ENCODE assay signal across 15 cellular contexts in the genomic region with DNA sequence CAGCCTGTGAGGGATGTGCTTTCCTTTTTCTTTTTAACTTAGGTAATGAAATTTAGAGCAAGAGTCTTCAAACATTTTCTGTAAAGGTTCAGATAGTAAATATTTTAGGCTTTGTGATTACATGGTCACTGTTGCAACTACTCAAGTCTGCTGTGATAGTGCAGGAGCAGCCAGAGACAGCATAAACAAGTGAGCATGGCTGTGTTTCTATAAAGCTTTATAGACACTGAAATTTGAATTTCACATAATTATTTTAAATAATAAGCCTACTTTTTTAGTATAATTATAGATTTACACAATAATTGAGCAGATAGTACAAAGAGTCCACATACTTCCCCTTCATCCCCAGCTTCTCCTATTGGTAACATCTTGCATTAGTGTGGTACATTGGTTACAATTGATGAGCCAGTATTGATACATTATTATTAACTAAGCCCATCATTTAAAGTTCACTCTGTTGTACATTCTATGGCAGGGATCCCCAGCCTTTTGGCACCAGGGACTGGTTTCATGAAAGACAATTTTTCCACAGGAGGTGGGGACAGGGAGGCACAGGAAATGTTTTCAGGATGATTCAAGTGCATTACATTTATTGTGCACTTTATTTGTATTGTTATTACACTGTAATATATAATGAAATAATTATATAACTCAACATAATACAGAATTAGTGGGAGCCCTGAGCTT. TPM values are rescaled to one million over a fixed set of nuclear protein-coding genes. Genes with fewer than 3 reads are reported as not detected.
DNase-seq lines count a peak whose midpoint lies in the region; ATAC-seq, FAIRE-seq and TF ChIP-seq lines count a peak whose summit lies in the region.
"Had no signal": no experiment of that assay in that cellular context is flagged by ENCODE, and none has a peak within 500 bp of the region (broad histone marks: within the 10 kb centered on the region; RNA-seq: fewer than 3 reads in every experiment).

No MANE protein-coding gene starts in this region.

- H3K79me2 ChIP-seq in Loucy (ENCODE audit: insufficient read depth, low read length): peaks cover 89% of the 10 kb centered on the region
- H3K79me2 ChIP-seq in OCI-LY7 (ENCODE audit: insufficient read depth, low read depth, low read length): peaks cover 72% of the 10 kb centered on the region; the same call in 1 of the 2 replicates

- no peak overlapping the region for H3K27ac ChIP-seq in OCI-LY7 (ENCODE audit: low read depth, low read length, poor library complexity, severe bottlenecking)

- peaks cover 8% of the 10 kb centered on the region; the same call in 1 of the 2 replicates for H3F3A ChIP-seq in Loucy (ENCODE audit: low read depth)

- H2AFZ ChIP-seq in Loucy (ENCODE audit: low read length) (no peak overlapping the region), OCI-LY7 (ENCODE audit: low read length) (no peak overlapping the region)

- TF ChIP-seq CTCF in Loucy (conservative IDR thresholded peaks at IDR 0.05; ENCODE audit: low read length) (no peak), bronchial epithelial cell (IDR thresholded peaks at IDR 0.05; ENCODE audit: insufficient read depth, low read length, severe bottlenecking) (no peak), OCI-LY7 (conservative IDR thresholded peaks at IDR 0.05; ENCODE audit: low read length) (no peak)

- H3K4me3 ChIP-seq in Loucy (ENCODE audit: low read length, poor library complexity, severe bottlenecking): peak overlapping the region; percentile 96
- H3K4me3 ChIP-seq in bronchial epithelial cell (ENCODE audit: low read depth, low read length): no peak overlapping the region
- H3K4me3 ChIP-seq in OCI-LY7 (ENCODE audit: low read depth, low read length, poor library complexity, severe bottlenecking): no peak overlapping the region

- H3K9me3 ChIP-seq in Loucy (ENCODE audit: insufficient read depth, low read depth, low read length) (no peaks in the 10 kb centered on the region), OCI-LY7 (ENCODE audit: low read length) (no peaks in the 10 kb centered on the region)

- H3K9ac ChIP-seq in Loucy (ENCODE audit: low read depth, low read length, poor library complexity, severe bottlenecking): peak overlapping the region; percentile 95

- peaks cover 5% of the 10 kb centered on the region for H4K20me1 ChIP-seq in Loucy (ENCODE audit: insufficient read depth, low read length, poor library complexity, severe bottlenecking)
- peaks cover 5% of the 10 kb centered on the region; the same call in 1 of the 2 replicates for H4K20me1 ChIP-seq in OCI-LY7 (ENCODE audit: insufficient read depth, low read length)

- H3K9me2 ChIP-seq in Loucy (replicated peaks; ENCODE audit: low read depth, low read length) (no peaks in the 10 kb centered on the region), OCI-LY7 (ENCODE audit: insufficient read depth, low read length) (no peaks in the 10 kb centered on the region)

- ATAC-seq in GM21529 (IDR thresholded peaks at IDR 0.05; ENCODE audit: unreplicated experiment) (no peak), GM18909 (IDR thresholded peaks at IDR 0.05; ENCODE audit: poor library complexity, unreplicated experiment) (no peak)
- ATAC-seq: Panc1 had no signal

- H3K36me3 ChIP-seq in Loucy (ENCODE audit: insufficient read depth, low read length) (no peaks in the 10 kb centered on the region), bronchial epithelial cell (ENCODE audit: control insufficient read depth, insufficient read depth, low read length) (no peaks in the 10 kb centered on the region), OCI-LY7 (ENCODE audit: insufficient read depth, low read length) (no peaks in the 10 kb centered on the region)

- H3K27me3 ChIP-seq in Loucy (ENCODE audit: insufficient read depth, low read length, poor library complexity, severe bottlenecking) (peaks cover 4% of the 10 kb centered on the region), bronchial epithelial cell (ENCODE audit: control insufficient read depth, insufficient read depth, low read length) (no peaks in the 10 kb centered on the region)

- FAIRE-seq in bronchial epithelial cell (lab: Jason Lieb, UNC): no peak
- FAIRE-seq: G401.6 had no signal

- CTCF ChIA-PET in OCI-LY7 (lab: Charles Lee; ENCODE audit: unreplicated experiment): no interaction called here

- intact Hi-C loops in OCI-LY7 (cut with micrococcal nuclease; ENCODE audit: unreplicated experiment): no loop called here

- no TSS peak for BruUV-seq in OCI-LY7 (replicated peaks; lab: Mats Ljungman, UMichigan)

- POLR2A ChIA-PET in OCI-LY7 (lab: Charles Lee): interaction anchor here (1.1 kb wide), 1 partner anchor 13 kb away, joined by 3 read pairs; no protein-coding TSS in a partner anchor

- H3K4me2 ChIP-seq in Loucy (ENCODE audit: low read depth, low read length, poor library complexity, severe bottlenecking): peak overlapping the region; percentile 91
- no peak overlapping the region for H3K4me2 ChIP-seq in OCI-LY7 (ENCODE audit: low read length)

- H3K4me1 ChIP-seq in Loucy (ENCODE audit: insufficient read depth, low read length, poor library complexity, severe bottlenecking): peaks cover 68% of the 10 kb centered on the region
- peaks cover 30% of the 10 kb centered on the region for H3K4me1 ChIP-seq in OCI-LY7 (ENCODE audit: insufficient read depth, low read length, poor library complexity, severe bottlenecking)

- DNase-seq in EH (ENCODE audit: low read depth) (peak; percentile 27), bronchial epithelial cell (ENCODE audit: low read depth) (peak; percentile 12), iris pigment epithelial cell (ENCODE audit: low read depth) (peak; percentile 20), OCI-LY7 (ENCODE audit: low spot score) (no peak)
- DNase-seq: Calu3; CD4-positive, CD25-positive, alpha-beta regulatory T cell; NCI-H1048; NCI-H2081 treated with DMSO at 0.1 percent for 48 hours; NCI-H510A; NCI-H774 had no signal

RNA-seq across cellular contexts. Expression of a gene that starts 3.0 kb away (rescaled TPM):
- total RNA-seq in bronchial epithelial cell (25.3 and 31.5 TPM in 2 replicates), OCI-LY7 (2022) (12.9 and 13.9 TPM in 2 replicates)
- total RNA-seq in OCI-LY7 (2014; rRNA removed; shearing (Covaris generic)): 8.5 and 10.2 TPM in 2 replicates

RNA-seq across cellular contexts. Expression of a gene that starts 19.5 kb away (rescaled TPM):
- total RNA-seq in bronchial epithelial cell: 45.6 and 61.9 TPM in 2 replicates
- total RNA-seq in OCI-LY7 (2014; rRNA removed; shearing (Covaris generic)): 43.9 and 71.5 TPM in 2 replicates
- 37.3 and 40.8 TPM in 2 replicates for total RNA-seq in OCI-LY7 (2022)

RNA-seq across cellular contexts. Expression of a gene that starts 47.8 kb away (rescaled TPM):
- total RNA-seq in bronchial epithelial cell (0.26 and 1.0 TPM in 2 replicates), OCI-LY7 (2022) (3.3 and 3.8 TPM in 2 replicates)
- 2.6 and 4.9 TPM in 2 replicates for total RNA-seq in OCI-LY7 (2014; rRNA removed; shearing (Covaris generic))
- total RNA-seq: CD4-positive, CD25-positive, alpha-beta regulatory T cell had no signal
